In the genomic region with DNA sequence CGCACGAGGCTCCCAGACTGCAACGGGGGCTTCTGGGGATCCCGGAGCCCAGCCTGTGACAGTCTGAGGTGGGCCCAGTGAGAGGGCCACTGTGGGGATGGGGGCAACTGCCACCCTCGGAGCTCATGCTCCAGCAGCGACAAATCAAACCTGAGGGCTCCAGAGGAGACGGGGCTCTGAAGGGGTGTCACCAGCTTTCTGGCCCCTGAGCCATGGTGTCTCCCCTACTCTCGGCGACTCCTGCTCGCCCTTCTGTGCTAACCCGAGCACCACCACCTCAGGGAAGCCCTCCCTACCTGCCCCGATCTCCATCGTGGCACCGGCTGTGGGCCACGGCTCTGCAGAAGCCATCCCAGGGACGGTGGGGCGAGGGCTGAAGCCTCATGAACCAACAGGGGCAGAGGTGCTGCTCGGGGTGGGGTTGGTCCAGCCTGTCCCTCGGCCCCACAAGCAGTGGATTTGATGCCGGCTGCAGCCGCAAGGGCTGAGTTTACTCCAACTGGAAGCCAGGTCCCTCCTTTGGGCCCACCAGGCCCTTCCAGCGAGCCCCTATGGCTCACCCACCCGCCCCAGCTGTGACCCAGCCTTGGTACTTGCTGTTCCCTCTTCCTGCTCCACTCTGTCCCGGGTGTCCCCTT, we compare ENCODE assay signal across 23 cellular contexts.
"Had no signal": no experiment of that assay in that cellular context is flagged by ENCODE, and none has a peak within 500 bp of the region (broad histone marks: within the 10 kb centered on the region; RNA-seq: fewer than 3 reads in every experiment).

No MANE protein-coding gene starts in this region.

- H3K36me3 ChIP-seq: ascending aorta, neural progenitor cell, tibial artery had no signal

- H3K27me3 Mint-ChIP-seq: activated naive CD8-positive, alpha-beta T cell; central memory CD8-positive, alpha-beta T cell; effector memory CD8-positive, alpha-beta T cell; memory B cell; naive thymus-derived CD4-positive, alpha-beta T cell; progenitor cell of endocrine pancreas had no signal

- H3K9me3 ChIP-seq: adrenal gland, ascending aorta, esophagus muscularis mucosa, spleen, tibial artery had no signal

- ATAC-seq: effector memory CD8-positive, alpha-beta T cell; left colon; naive thymus-derived CD4-positive, alpha-beta T cell; WTC11 had no signal

- H3K36me3 Mint-ChIP-seq: activated naive CD8-positive, alpha-beta T cell; memory B cell; naive thymus-derived CD4-positive, alpha-beta T cell; WTC11 had no signal

- H3K4me3 ChIP-seq: adrenal gland, ascending aorta, esophagus muscularis mucosa, neural progenitor cell, spleen, tibial artery had no signal

- H3K4me3 Mint-ChIP-seq: activated naive CD8-positive, alpha-beta T cell; central memory CD8-positive, alpha-beta T cell; effector memory CD8-positive, alpha-beta T cell; memory B cell; naive thymus-derived CD4-positive, alpha-beta T cell; neural progenitor cell; T-helper 1 cell treated with Interleukin-12 subunit alpha and Interleukin-12 subunit beta and Interleukin-4 antibody, amounts not matched to agents 30 μg/mL and 1 μg/mL, for 36 hours; WTC11 had no signal

- H3K27ac ChIP-seq: adrenal gland, ascending aorta, brain microvascular endothelial cell, esophagus muscularis mucosa, spleen, tibial artery had no signal

- H3K9me3 Mint-ChIP-seq: central memory CD8-positive, alpha-beta T cell; effector memory CD8-positive, alpha-beta T cell; memory B cell; naive thymus-derived CD4-positive, alpha-beta T cell; neural progenitor cell; T-helper 1 cell treated with Interleukin-12 subunit alpha and Interleukin-12 subunit beta and Interleukin-4 antibody, amounts not matched to agents 30 μg/mL and 1 μg/mL, for 36 hours; WTC11 had no signal

- DNase-seq: activated gamma-delta T cell treated with Interleukin-2 at 50 U/mL for 16 hours; activated T-cell treated with anti-CD3 and anti-CD28 coated beads, Interleukin-2, amount 50 U/mL, for 1 hour; adrenal gland; brain microvascular endothelial cell; effector memory CD8-positive, alpha-beta T cell; hippocampal formation; left colon; naive thymus-derived CD4-positive, alpha-beta T cell; retina; spleen; stimulated activated CD4-positive, alpha-beta T cell treated with anti-CD3 and anti-CD28 coated beads, Interleukin-4, amount 100 ng/mL, for 1 hour; stimulated activated naive CD4-positive, alpha-beta T cell treated with Interleukin-2 at 50 U/mL for 16 hours; T1000; tibial artery had no signal

- H3K27me3 ChIP-seq: adrenal gland, ascending aorta, brain microvascular endothelial cell, esophagus muscularis mucosa, neural progenitor cell, spleen, tibial artery had no signal

- H3K27ac Mint-ChIP-seq: activated naive CD8-positive, alpha-beta T cell; memory B cell; neural progenitor cell; T-helper 1 cell treated with Interleukin-12 subunit alpha and Interleukin-12 subunit beta and Interleukin-4 antibody, amounts not matched to agents 30 μg/mL and 1 μg/mL, for 36 hours; WTC11 had no signal
